ENCODE assay signal across 10 cellular contexts in genomic region chr12:48958049-48958388, GRCh38. TPM values are rescaled to one million over a fixed set of nuclear protein-coding genes. Genes with fewer than 3 reads are reported as not detected.
A peak's percentile ranks its signal among the peaks of the same experiment; 100 is the strongest.
DNase-seq lines count a peak whose midpoint lies in the region; ATAC-seq, FAIRE-seq and TF ChIP-seq lines count a peak whose summit lies in the region.
"Had no signal": no experiment of that assay in that cellular context is flagged by ENCODE, and none has a peak within 500 bp of the region (broad histone marks: within the 10 kb centered on the region; RNA-seq: fewer than 3 reads in every experiment).

No MANE protein-coding gene starts in this region.

- peak overlapping the region in 1 of 2 donors; percentile 35 for H3K27ac ChIP-seq in testis

- H3K9me3 Mint-ChIP-seq in activated T-cell treated with anti-CD3 and anti-CD28 coated beads, Interleukin-2, amount 50 U/mL, for 24 hours: no peaks in the 10 kb centered on the region
- H3K9me3 Mint-ChIP-seq in activated T-helper 1 cell treated with anti-CD3 and anti-CD28 coated beads, Interleukin-12 subunit alpha, Interleukin-12 subunit beta, Interleukin-2, Interleukin-4 antibody, amounts not matched to agents 30 ng/mL and 10 ng/mL and 1 ng/mL, durations not matched to agents 14 hours and 24 hours and 36 hours: no peaks in the 10 kb centered on the region

- 8 to 12% methylated on average over 3 of the region's 3 CpGs for WGBS in testis, 2 donors

- intact Hi-C loops in activated T-helper 1 cell treated with anti-CD3 and anti-CD28 coated beads, Interleukin-12 subunit alpha, Interleukin-12 subunit beta, Interleukin-2, Interleukin-4 antibody, amounts not matched to agents 30 ng/mL and 10 ng/mL and 1 ng/mL, durations not matched to agents 14 hours and 24 hours and 36 hours (cut with micrococcal nuclease): no loop called here
- intact Hi-C loops in left colon (cut with DNase I, micrococcal nuclease): no loop called here
- intact Hi-C loops in testis (cut with DNase I; ENCODE audit: low total_unique reads): no loop called here

- H3K4me3 ChIP-seq in testis: peak overlapping the region; percentile 88 to 90

- TF ChIP-seq CTCF in testis (IDR thresholded peaks at IDR 0.05): no peak

- no peak for TF ChIP-seq POLR2A in testis (IDR thresholded peaks at IDR 0.05)
- no peak for TF ChIP-seq POLR2A in H54 (IDR thresholded peaks at IDR 0.05; ENCODE audit: low read depth, low read length)

- peaks cover 12% of the 10 kb centered on the region for H3K4me1 ChIP-seq in testis

- H3K36me3 ChIP-seq in testis (ENCODE audit: low read depth, missing control alignments): no peaks in the 10 kb centered on the region

- no peaks in the 10 kb centered on the region for H3K9me3 ChIP-seq in testis

- no peak for FAIRE-seq in H54 (lab: Jason Lieb, UNC)
- FAIRE-seq: bronchial epithelial cell had no signal

- peaks cover 31% of the 10 kb centered on the region for H3K36me3 Mint-ChIP-seq in activated T-cell treated with anti-CD3 and anti-CD28 coated beads, Interleukin-2, amount 50 U/mL, for 24 hours (ENCODE audit: low read depth)
- H3K36me3 Mint-ChIP-seq in activated T-helper 1 cell treated with anti-CD3 and anti-CD28 coated beads, Interleukin-12 subunit alpha, Interleukin-12 subunit beta, Interleukin-2, Interleukin-4 antibody, amounts not matched to agents 30 ng/mL and 10 ng/mL and 1 ng/mL, durations not matched to agents 14 hours and 24 hours and 36 hours (ENCODE audit: low read depth): peaks cover 18% of the 10 kb centered on the region

- no peaks in the 10 kb centered on the region for H3K27me3 ChIP-seq in testis

- peaks cover 4% of the 10 kb centered on the region for H3K27me3 Mint-ChIP-seq in activated T-cell treated with anti-CD3 and anti-CD28 coated beads, Interleukin-2, amount 50 U/mL, for 24 hours
- H3K27me3 Mint-ChIP-seq in activated T-helper 1 cell treated with anti-CD3 and anti-CD28 coated beads, Interleukin-12 subunit alpha, Interleukin-12 subunit beta, Interleukin-2, Interleukin-4 antibody, amounts not matched to agents 30 ng/mL and 10 ng/mL and 1 ng/mL, durations not matched to agents 14 hours and 24 hours and 36 hours (ENCODE audit: insufficient read depth): peaks cover 37% of the 10 kb centered on the region

- DNase-seq in activated T-cell treated with anti-CD3 and anti-CD28 coated beads, Interleukin-2, amount 50 U/mL, for 24 hours: no peak
- DNase-seq in activated T-cell treated with anti-CD3 and anti-CD28 coated beads, Interleukin-2, amount 50 U/mL, for 1 hour: no peak
- no peak for DNase-seq in activated T-helper 1 cell treated with anti-CD3 and anti-CD28 coated beads, Interleukin-12 subunit alpha, Interleukin-12 subunit beta, Interleukin-2, Interleukin-4 antibody, amounts not matched to agents 30 ng/mL and 10 ng/mL and 1 ng/mL, durations not matched to agents 14 hours and 24 hours and 36 hours (ENCODE audit: low spot score)
- DNase-seq in left colon (no peak), testis (no peak), H54 (ENCODE audit: insufficient read length, low spot score) (no peak)
- no peak for DNase-seq in activated CD8-positive, alpha-beta memory T cell treated with anti-CD3 and anti-CD28 coated beads, Interleukin-2, amount 50 U/mL, for 48 hours

- H3K4me3 Mint-ChIP-seq in activated T-cell treated with anti-CD3 and anti-CD28 coated beads, Interleukin-2, amount 50 U/mL, for 24 hours: peak overlapping the region; percentile 96
- H3K4me3 Mint-ChIP-seq in activated T-helper 1 cell treated with anti-CD3 and anti-CD28 coated beads, Interleukin-12 subunit alpha, Interleukin-12 subunit beta, Interleukin-2, Interleukin-4 antibody, amounts not matched to agents 30 ng/mL and 10 ng/mL and 1 ng/mL, durations not matched to agents 14 hours and 24 hours and 36 hours: peak overlapping the region; percentile 94

- peak; percentile 54 for ATAC-seq in left colon
- ATAC-seq in GM21381 (IDR thresholded peaks at IDR 0.05; ENCODE audit: unreplicated experiment): no peak

- H3K27ac Mint-ChIP-seq in activated T-cell treated with anti-CD3 and anti-CD28 coated beads, Interleukin-2, amount 50 U/mL, for 24 hours: peak overlapping the region; percentile 93
- H3K27ac Mint-ChIP-seq in activated T-helper 1 cell treated with anti-CD3 and anti-CD28 coated beads, Interleukin-12 subunit alpha, Interleukin-12 subunit beta, Interleukin-2, Interleukin-4 antibody, amounts not matched to agents 30 ng/mL and 10 ng/mL and 1 ng/mL, durations not matched to agents 14 hours and 24 hours and 36 hours: no peak overlapping the region

- peaks cover 35% of the 10 kb centered on the region for H3K4me1 Mint-ChIP-seq in activated T-cell treated with anti-CD3 and anti-CD28 coated beads, Interleukin-2, amount 50 U/mL, for 24 hours (ENCODE audit: low read depth)
- H3K4me1 Mint-ChIP-seq in activated T-helper 1 cell treated with anti-CD3 and anti-CD28 coated beads, Interleukin-12 subunit alpha, Interleukin-12 subunit beta, Interleukin-2, Interleukin-4 antibody, amounts not matched to agents 30 ng/mL and 10 ng/mL and 1 ng/mL, durations not matched to agents 14 hours and 24 hours and 36 hours (ENCODE audit: low read depth): peaks cover 46% of the 10 kb centered on the region

RNA-seq across cellular contexts. Expression of gene ARF3, which starts 0.7 kb away (rescaled TPM):
- total RNA-seq in activated T-helper 1 cell treated with anti-CD3 and anti-CD28 coated beads, Interleukin-12 subunit alpha, Interleukin-12 subunit beta, Interleukin-2, Interleukin-4 antibody, amounts not matched to agents 30 ng/mL and 10 ng/mL and 1 ng/mL, durations not matched to agents 14 hours and 24 hours and 36 hours: 116 and 117 TPM in 2 replicates
- 100 to 1,000 TPM; 271 to 304 TPM for total RNA-seq in left colon
- total RNA-seq in testis: 10 to 100 TPM; 78.3 to 92.9 TPM
- 134 TPM for polyA plus RNA-seq in testis (ENCODE audit: insufficient read depth, low read depth, low replicate concordance)

RNA-seq across cellular contexts. Expression of gene WNT10B, which starts 13.5 kb away (rescaled TPM):
- total RNA-seq in activated T-helper 1 cell treated with anti-CD3 and anti-CD28 coated beads, Interleukin-12 subunit alpha, Interleukin-12 subunit beta, Interleukin-2, Interleukin-4 antibody, amounts not matched to agents 30 ng/mL and 10 ng/mL and 1 ng/mL, durations not matched to agents 14 hours and 24 hours and 36 hours: 0.13 and 0.37 TPM in 2 replicates
- total RNA-seq in left colon (under 1 TPM; 0.15 to 0.61 TPM), testis (1 to 10 TPM; 1.1 to 3.1 TPM)
- polyA plus RNA-seq in testis (ENCODE audit: insufficient read depth, low read depth, low replicate concordance): 1.8 TPM
- total RNA-seq: bronchial epithelial cell had no signal

RNA-seq across cellular contexts. Expression of gene WNT1, which starts 20.1 kb away (rescaled TPM):
- 0.21 and 0.24 TPM in 2 replicates for total RNA-seq in activated T-helper 1 cell treated with anti-CD3 and anti-CD28 coated beads, Interleukin-12 subunit alpha, Interleukin-12 subunit beta, Interleukin-2, Interleukin-4 antibody, amounts not matched to agents 30 ng/mL and 10 ng/mL and 1 ng/mL, durations not matched to agents 14 hours and 24 hours and 36 hours
- total RNA-seq in left colon: not detected
- total RNA-seq in testis: 1 to 10 TPM; 1.2 to 1.4 TPM
- polyA plus RNA-seq in testis (ENCODE audit: insufficient read depth, low read depth, low replicate concordance): 0.62 TPM
- total RNA-seq: bronchial epithelial cell, HT1080 had no signal

RNA-seq across cellular contexts. Expression of gene FKBP11, which starts 32.7 kb away (rescaled TPM):
- 62.7 and 67.9 TPM in 2 replicates for total RNA-seq in activated T-helper 1 cell treated with anti-CD3 and anti-CD28 coated beads, Interleukin-12 subunit alpha, Interleukin-12 subunit beta, Interleukin-2, Interleukin-4 antibody, amounts not matched to agents 30 ng/mL and 10 ng/mL and 1 ng/mL, durations not matched to agents 14 hours and 24 hours and 36 hours
- total RNA-seq in left colon: 10 to 100 TPM; 21.3 to 26.9 TPM
- 10 to 100 TPM; 13.4 to 22.4 TPM for total RNA-seq in testis
- 16.4 TPM for polyA plus RNA-seq in testis (ENCODE audit: insufficient read depth, low read depth, low replicate concordance)

RNA-seq across cellular contexts. Expression of gene DDN, which starts 41.2 kb away (rescaled TPM):
- 0.78 and 1.1 TPM in 2 replicates for total RNA-seq in activated T-helper 1 cell treated with anti-CD3 and anti-CD28 coated beads, Interleukin-12 subunit alpha, Interleukin-12 subunit beta, Interleukin-2, Interleukin-4 antibody, amounts not matched to agents 30 ng/mL and 10 ng/mL and 1 ng/mL, durations not matched to agents 14 hours and 24 hours and 36 hours
- total RNA-seq in left colon (under 1 TPM in 1 of 2 donors, not detected in 1; 0.06 TPM), testis (under 1 TPM; 0.31 to 0.55 TPM)
- 0.96 TPM for polyA plus RNA-seq in testis (ENCODE audit: insufficient read depth, low read depth, low replicate concordance)
